In genomic region chr20:42706762-42707161, GRCh38 we compare ENCODE assay signal across 24 cellular contexts.
"Had no signal": no experiment of that assay in that cellular context is flagged by ENCODE, and none has a peak within 500 bp of the region (broad histone marks: within the 10 kb centered on the region; RNA-seq: fewer than 3 reads in every experiment).

No MANE protein-coding gene starts in this region.

- H3K4me3 ChIP-seq: ascending aorta, body of pancreas, MG63, SJSA1 had no signal

- H3K9me3 ChIP-seq: ascending aorta, MG63 had no signal

- H3K27ac ChIP-seq: ascending aorta, body of pancreas, SJSA1 had no signal

- DNase-seq: activated CD4-positive, alpha-beta T cell treated with anti-CD3 and anti-CD28 coated beads for 48 hours; activated CD4-positive, alpha-beta T cell treated with anti-CD3 and anti-CD28 coated beads, Interleukin-2, amount 50 U/mL, for 48 hours; activated CD4-positive, CD25-positive, alpha-beta regulatory T cell treated with anti-CD3 and anti-CD28 coated beads, Interleukin-2, amount 50 U/mL, for 72 hours; activated CD8-positive, alpha-beta memory T cell treated with anti-CD3 and anti-CD28 coated beads, Interleukin-2, amount 10 ng/mL, durations not matched to agents 7 days and 5 days; activated effector memory CD4-positive, alpha-beta T cell treated with Interleukin-2 at 50 U/mL for 16 hours; activated naive CD4-positive, alpha-beta T cell; activated T-cell treated with anti-CD3 and anti-CD28 coated beads, Interleukin-2, amount 50 U/mL, for 24 hours; amniotic stem cell; body of pancreas; central memory CD4-positive, alpha-beta T cell; KG1; MG63; MV-4-11; NCI-H1092 treated with DMSO at 0.1 percent for 48 hours; NCI-H1436 treated with DMSO at 0.1 percent for 48 hours; NCI-H187 treated with DMSO at 0.1 percent for 48 hours; NCI-H226; NCI-H510A treated with DMSO at 0.1 percent for 48 hours; NCI-H748 treated with DMSO at 0.1 percent for 48 hours; PC-3; SHP77; SW 1271 had no signal

- H3K36me3 ChIP-seq: ascending aorta, MG63, SJSA1 had no signal

- H3K27me3 ChIP-seq: ascending aorta, body of pancreas, MG63, SJSA1 had no signal

- H3K4me1 ChIP-seq: ascending aorta, body of pancreas, SJSA1 had no signal
